In genomic region chr1:26350701-26351590, GRCh38 we compare ENCODE assay signal across 14 cellular contexts. TPM values are rescaled to one million over a fixed set of nuclear protein-coding genes. Genes with fewer than 3 reads are reported as not detected.
DNase-seq lines count a peak whose midpoint lies in the region; ATAC-seq, FAIRE-seq and TF ChIP-seq lines count a peak whose summit lies in the region.
"Had no signal": no experiment of that assay in that cellular context is flagged by ENCODE, and none has a peak within 500 bp of the region (broad histone marks: within the 10 kb centered on the region; RNA-seq: fewer than 3 reads in every experiment).

No MANE protein-coding gene starts in this region.

- TF ChIP-seq CTCF in A549 (IDR thresholded peaks at IDR 0.05) (no peak), right lobe of liver (IDR thresholded peaks at IDR 0.05) (no peak), esophagus muscularis mucosa (IDR thresholded peaks at IDR 0.05) (no peak)

- H3K4me1 ChIP-seq in A549 (peaks cover 56% of the 10 kb centered on the region), ectodermal cell (ENCODE audit: control insufficient read depth, insufficient read depth, low read length) (peaks cover 20% of the 10 kb centered on the region), right lobe of liver (peaks cover 0 to 9% (median 0%) of the 10 kb centered on the region in 4 donors), esophagus muscularis mucosa (no peaks in the 10 kb centered on the region)

- ATAC-seq in A549: peak; percentile 41 to 62; a peak in 4 of 6 replicates
- ATAC-seq in right lobe of liver: peak in 3 of 4 donors; percentile 15 to 82 (median 42)
- ATAC-seq in SK-N-SH treated with all-trans-retinoic acid at 6 μM for 48 hours: no peak
- ATAC-seq in GM18867 (IDR thresholded peaks at IDR 0.05; ENCODE audit: unreplicated experiment): no peak

- no peak for TF ChIP-seq RAD21 in A549 (conservative IDR thresholded peaks at IDR 0.05 in 1 of 2, IDR thresholded peaks at IDR 0.05 in 1 of 2)

- DNase-seq in A549 (ENCODE audit: low read depth in 1 of 2, low spot score in 1 of 2) (peak in 1 of 2 experiments; percentile 77), HuH-7 (ENCODE audit: low spot score) (peak; percentile 81), right lobe of liver (peak in 1 of 3 donors; percentile 46), GM19240 (ENCODE audit: insufficient read length, low spot score) (no peak), esophagus muscularis mucosa (ENCODE audit: extremely low spot score) (no peak)
- DNase-seq: activated CD4-positive, alpha-beta T cell treated with anti-CD3 and anti-CD28 coated beads, Interleukin-2, amount 10 ng/mL, durations not matched to agents 7 days and 5 days; activated effector memory CD4-positive, alpha-beta T cell treated with anti-CD3 and anti-CD28 coated beads, Interleukin-2, amount 50 U/mL, for 16 hours; left ventricle myocardium inferior had no signal

- FAIRE-seq in A549 (lab: Jason Lieb, UNC): no peak

- peak; percentile 19 to 55; a peak in 3 of 5 replicates for TF ChIP-seq EP300 in A549 (IDR thresholded peaks at IDR 0.05)
- no peak for TF ChIP-seq EP300 in esophagus muscularis mucosa (IDR thresholded peaks at IDR 0.05)

- intact Hi-C loops in right lobe of liver (cut with DNase I): no loop called here
- intact Hi-C loops in esophagus muscularis mucosa (cut with DNase I): no loop called here

- H3K4me3 ChIP-seq in A549 (no peak overlapping the region), ectodermal cell (ENCODE audit: insufficient read depth, low read depth, low read length) (no peak overlapping the region), right lobe of liver (no peak overlapping the region), esophagus muscularis mucosa (no peak overlapping the region)
- H3K4me3 ChIP-seq: cardiac muscle cell, left ventricle myocardium inferior had no signal

- TF ChIP-seq POLR2A in A549 (IDR thresholded peaks at IDR 0.05; ENCODE audit: low read length): no peak
- TF ChIP-seq POLR2A in right lobe of liver (IDR thresholded peaks at IDR 0.05): no peak
- TF ChIP-seq POLR2A in esophagus muscularis mucosa (IDR thresholded peaks at IDR 0.05; ENCODE audit: low read depth): no peak

- H3K27ac ChIP-seq in A549 (peak overlapping the region; percentile 78 to 95), ectodermal cell (ENCODE audit: insufficient read depth, low read depth, low read length, poor library complexity, severe bottlenecking) (peak overlapping the region; percentile 93), right lobe of liver (no peak overlapping the region), esophagus muscularis mucosa (replicated peaks in 1 of 4) (no peak overlapping the region)
- H3K27ac ChIP-seq: cardiac muscle cell, left ventricle myocardium inferior had no signal

- WGBS in A549 (ENCODE audit: missing lambda C conversion rate): 62% methylated on average over 9 of the region's 9 CpGs
- 56 to 70% methylated on average over 9 of the region's 9 CpGs for WGBS in ectodermal cell, 2 experiments
- 60% methylated on average over 7 of the region's 9 CpGs for WGBS in right lobe of liver (ENCODE audit: insufficient coverage, low coverage, low lambda C conversion rate, missing lambda C conversion rate)
- 75% methylated on average over 9 of the region's 9 CpGs for WGBS in esophagus muscularis mucosa

- POLR2A ChIA-PET in A549 (lab: Yijun Ruan, JAX): interaction anchor here (0.6 kb wide), 1 partner anchor 28 kb away, joined by 3 read pairs; no protein-coding TSS in a partner anchor

- H3K27me3 ChIP-seq in ectodermal cell (ENCODE audit: control insufficient read depth, insufficient read depth, low read length, poor library complexity, severe bottlenecking) (no peaks in the 10 kb centered on the region), right lobe of liver (no peaks in the 10 kb centered on the region), esophagus muscularis mucosa (peaks cover 0 to 29% (median 3%) of the 10 kb centered on the region in 4 donors)
- H3K27me3 ChIP-seq: cardiac muscle cell had no signal

- H3K36me3 ChIP-seq in ectodermal cell (ENCODE audit: control insufficient read depth, insufficient read depth, low read length): no peaks in the 10 kb centered on the region
- no peaks in the 10 kb centered on the region for H3K36me3 ChIP-seq in right lobe of liver
- H3K36me3 ChIP-seq in esophagus muscularis mucosa: no peaks in the 10 kb centered on the region
- H3K36me3 ChIP-seq: cardiac muscle cell, left ventricle myocardium inferior had no signal

- H3K9me3 ChIP-seq in A549: no peaks in the 10 kb centered on the region
- no peaks in the 10 kb centered on the region for H3K9me3 ChIP-seq in ectodermal cell (ENCODE audit: control insufficient read depth, low read length)
- H3K9me3 ChIP-seq in right lobe of liver: no peaks in the 10 kb centered on the region
- no peaks in the 10 kb centered on the region for H3K9me3 ChIP-seq in esophagus muscularis mucosa
- H3K9me3 ChIP-seq: left ventricle myocardium inferior had no signal

- peak overlapping the region; percentile 64 for H3K4me2 ChIP-seq in A549

- CTCF ChIA-PET in A549 (lab: Yijun Ruan, JAX): interaction anchor here (1.0 to 6.1 kb wide), 4 partner anchors 13 to 32 kb away, joined by 3 to 42 read pairs (median 7); partner anchors contain the start of gene CD52

TF ChIP-seq in A549, 52 proteins besides CTCF, POLR2A, EP300 and RAD21 (continues in another document):
- TF ChIP-seq JUNB (IDR thresholded peaks at IDR 0.05) (peak; percentile 40; the same call in 1 of the 2 replicates), RNF2 (IDR thresholded peaks at IDR 0.05; ENCODE audit: borderline replicate concordance, low read depth) (no peak), EHMT2 (IDR thresholded peaks at IDR 0.05; ENCODE audit: low read depth) (no peak)

RNA-seq across cellular contexts. Expression of gene CRYBG2, which starts 3.0 kb away (rescaled TPM):
- 0.67 and 1.1 TPM in 2 replicates for polyA plus RNA-seq in A549 (2011; rRNA removed)
- polyA plus RNA-seq in A549 (2012; cell fraction: cytosol; rRNA removed): 2.0 and 2.1 TPM in 2 replicates
- 4.9 and 8.7 TPM in 2 replicates for polyA plus RNA-seq in A549 (2012; cell fraction: nucleus; rRNA removed)
- 2.3 to 2.7 TPM (median 2.4 TPM) in 3 replicates for polyA plus RNA-seq in A549 (2017; fragmentation: RNase III; extraction: RNeasy Plus Mini Kit Qiagen cat#74134 plus additional on column Dnase treatment)
- 2.0 and 3.8 TPM in 2 replicates for polyA minus RNA-seq in A549 (2011; rRNA and poly(A)+ RNA removed)
- polyA plus RNA-seq in ectodermal cell (2013, experiment 1 of 4): 8.1 TPM
- polyA plus RNA-seq in ectodermal cell (2013, experiment 2 of 4): 7.5 TPM
- 4.6 TPM for polyA plus RNA-seq in ectodermal cell (2013, experiment 3 of 4)
- 7.4 TPM for polyA plus RNA-seq in ectodermal cell (2013, experiment 4 of 4)
- 1 to 10 TPM in 2 of 6 experiments, under 1 TPM in 1, not detected in 3; 0.81 to 1.9 (median 1.7) TPM for total RNA-seq in right lobe of liver
- total RNA-seq in esophagus muscularis mucosa: under 1 TPM in 2 of 4 donors, not detected in 2; 0.42 to 0.86 TPM
- total RNA-seq: fibroblast of lung, left ventricle myocardium inferior had no signal
- polyA plus RNA-seq: AG04450, fibroblast of lung had no signal

RNA-seq across cellular contexts. Expression of gene ZNF683, which starts 21.6 kb away (rescaled TPM):
- polyA plus RNA-seq in A549 (2011; rRNA removed) (not detected in 2 replicates), A549 (2017; fragmentation: RNase III; extraction: RNeasy Plus Mini Kit Qiagen cat#74134 plus additional on column Dnase treatment) (not detected in 3 replicates)
- polyA plus RNA-seq in A549 (2012; cell fraction: cytosol; rRNA removed): not detected in 2 replicates
- not detected in 2 replicates for polyA plus RNA-seq in A549 (2012; cell fraction: nucleus; rRNA removed)
- not detected in 2 replicates for polyA minus RNA-seq in A549 (2011; rRNA and poly(A)+ RNA removed)
- polyA plus RNA-seq in ectodermal cell (2013, experiment 1 of 4): not detected
- not detected for polyA plus RNA-seq in ectodermal cell (2013, experiment 2 of 4)
- not detected for polyA plus RNA-seq in ectodermal cell (2013, experiment 3 of 4)
- polyA plus RNA-seq in ectodermal cell (2013, experiment 4 of 4): not detected
- total RNA-seq in right lobe of liver (under 1 TPM in 1 of 6 experiments, not detected in 5; 0.19 TPM), esophagus muscularis mucosa (not detected)
- total RNA-seq: cardiac muscle cell, fibroblast of lung, left ventricle myocardium inferior had no signal
- polyA plus RNA-seq: AG04450, cardiac muscle cell, fibroblast of lung had no signal

RNA-seq across cellular contexts. Expression of gene CD52, which starts 33.2 kb away (rescaled TPM):
- polyA plus RNA-seq in A549 (2011; rRNA removed): not detected in 2 replicates
- polyA plus RNA-seq in A549 (2012; cell fraction: cytosol; rRNA removed): not detected in 2 replicates
- polyA plus RNA-seq in A549 (2012; cell fraction: nucleus; rRNA removed): not detected in 2 replicates
- not detected in 3 replicates for polyA plus RNA-seq in A549 (2017; fragmentation: RNase III; extraction: RNeasy Plus Mini Kit Qiagen cat#74134 plus additional on column Dnase treatment)
- not detected in 2 replicates for polyA minus RNA-seq in A549 (2011; rRNA and poly(A)+ RNA removed)
- polyA plus RNA-seq in ectodermal cell (2013, experiment 1 of 4): not detected
- 1.2 TPM for polyA plus RNA-seq in ectodermal cell (2013, experiment 2 of 4)
- 1.1 TPM for polyA plus RNA-seq in ectodermal cell (2013, experiment 3 of 4)
- polyA plus RNA-seq in ectodermal cell (2013, experiment 4 of 4): 1.7 TPM
- 10 to 100 TPM in 2 of 6 experiments, 1 to 10 TPM in 4; 2.8 to 17.6 (median 8.5) TPM for total RNA-seq in right lobe of liver
- total RNA-seq in esophagus muscularis mucosa: 10 to 100 TPM in 1 of 4 donors, 1 to 10 TPM in 2, not detected in 1; 3.8 to 14.0 (median 7.1) TPM
- total RNA-seq: cardiac muscle cell, fibroblast of lung had no signal
- polyA plus RNA-seq: AG04450 had no signal

RNA-seq across cellular contexts. Expression of gene UBXN11, which starts 44.5 kb away (rescaled TPM):
- 6.8 and 7.6 TPM in 2 replicates for polyA plus RNA-seq in A549 (2011; rRNA removed)
- 17.0 and 17.5 TPM in 2 replicates for polyA plus RNA-seq in A549 (2012; cell fraction: cytosol; rRNA removed)
- polyA plus RNA-seq in A549 (2012; cell fraction: nucleus; rRNA removed): 104 and 106 TPM in 2 replicates
- polyA plus RNA-seq in A549 (2017; fragmentation: RNase III; extraction: RNeasy Plus Mini Kit Qiagen cat#74134 plus additional on column Dnase treatment): 10.6 to 12.7 TPM (median 10.8 TPM) in 3 replicates
- polyA minus RNA-seq in A549 (2011; rRNA and poly(A)+ RNA removed): 8.8 and 10.3 TPM in 2 replicates
- polyA plus RNA-seq in ectodermal cell (2013, experiment 1 of 4): 15.8 TPM
- polyA plus RNA-seq in ectodermal cell (2013, experiment 2 of 4): 18.3 TPM
- polyA plus RNA-seq in ectodermal cell (2013, experiment 3 of 4): 13.1 TPM
- 15.9 TPM for polyA plus RNA-seq in ectodermal cell (2013, experiment 4 of 4)
- total RNA-seq in right lobe of liver: 10 to 100 TPM in 1 of 6 experiments, 1 to 10 TPM in 5; 4.3 to 11.3 (median 7.0) TPM
- 10 to 100 TPM in 2 of 4 donors, 1 to 10 TPM in 2; 7.1 to 13.3 (median 10.1) TPM for total RNA-seq in esophagus muscularis mucosa

RNA-seq across cellular contexts. Expression of gene LIN28A, which starts 59.7 kb away (rescaled TPM):
- polyA plus RNA-seq in A549 (2011; rRNA removed) (0.03 and 0.04 TPM in 2 replicates), A549 (2017; fragmentation: RNase III; extraction: RNeasy Plus Mini Kit Qiagen cat#74134 plus additional on column Dnase treatment) (0.03 TPM in 1 of 3 replicates, not detected in the others)
- polyA plus RNA-seq in A549 (2012; cell fraction: cytosol; rRNA removed): not detected in 2 replicates
- polyA plus RNA-seq in A549 (2012; cell fraction: nucleus; rRNA removed): 0.01 and 0.02 TPM in 2 replicates
- not detected in 2 replicates for polyA minus RNA-seq in A549 (2011; rRNA and poly(A)+ RNA removed)
- 980 TPM for polyA plus RNA-seq in ectodermal cell (2013, experiment 1 of 4)
- polyA plus RNA-seq in ectodermal cell (2013, experiment 2 of 4): 1,098 TPM
- polyA plus RNA-seq in ectodermal cell (2013, experiment 3 of 4): 595 TPM
- 630 TPM for polyA plus RNA-seq in ectodermal cell (2013, experiment 4 of 4)
- total RNA-seq in right lobe of liver (under 1 TPM in 1 of 6 experiments, not detected in 5; 0.09 TPM), esophagus muscularis mucosa (not detected)
- total RNA-seq: activated CD4-positive, alpha-beta T cell treated with anti-CD3 and anti-CD28 coated beads, Interleukin-2, amount 10 ng/mL, durations not matched to agents 7 days and 5 days; fibroblast of lung; left ventricle myocardium inferior had no signal
- polyA plus RNA-seq: AG04450 had no signal

Comparison
In these comparisons a context has a peak if more than half of its experiments do, and no peak if none do; other contexts are left out.
1. ATAC-seq: peak in A549 (2 of 2) and right lobe of liver (3 of 4); none in SK-N-SH treated with all-trans-retinoic acid at 6 μM for 48 hours (single experiment) and GM18867 (single experiment).
2. H3K27ac ChIP-seq: peak in A549 (2 of 2) and ectodermal cell (single experiment); none in right lobe of liver (0 of 3) and esophagus muscularis mucosa (0 of 4).